ENCODE assay signal across 8 cellular contexts in the genomic region with DNA sequence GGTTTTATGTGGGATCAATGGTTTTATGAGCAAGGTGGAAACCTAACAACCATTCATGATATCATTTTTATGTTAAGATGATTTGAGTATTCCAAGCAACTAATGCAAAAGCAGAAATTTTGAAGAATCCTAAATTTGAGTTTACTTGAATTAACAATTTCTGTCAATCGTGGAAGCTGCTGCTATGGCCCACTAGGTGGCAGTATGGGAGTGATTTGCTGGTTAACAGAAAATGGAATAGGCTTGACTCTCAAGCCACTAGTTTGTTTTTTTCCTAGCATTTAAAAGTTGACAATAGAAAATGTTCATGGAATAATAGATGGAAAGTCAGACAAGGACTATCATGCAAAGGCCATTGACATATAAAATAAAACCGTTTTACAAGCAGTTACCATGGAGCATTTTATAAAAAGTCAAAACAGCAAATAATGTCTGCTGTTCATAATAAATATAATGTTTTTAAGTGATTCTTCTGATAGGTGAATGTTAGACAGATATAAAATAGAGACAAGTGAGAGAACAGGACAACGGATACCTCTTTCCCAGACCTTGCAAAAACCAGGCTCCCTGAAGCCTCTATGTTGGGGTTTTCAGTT. TPM values are rescaled to one million over a fixed set of nuclear protein-coding genes. Genes with fewer than 3 reads are reported as not detected.
A peak's percentile ranks its signal among the peaks of the same experiment; 100 is the strongest.
DNase-seq lines count a peak whose midpoint lies in the region; ATAC-seq and TF ChIP-seq lines count a peak whose summit lies in the region.

No MANE protein-coding gene starts in this region.

- H3K4me1 ChIP-seq in upper lobe of right lung: no peaks in the 10 kb centered on the region

- H3K27me3 Mint-ChIP-seq in CD14-positive monocyte (ENCODE audit: low read depth in 3 of 3) (peaks cover 0 to 4% (median 3%) of the 10 kb centered on the region in 3 donors), neural crest cell (ENCODE audit: low read depth) (peaks cover 14% of the 10 kb centered on the region)
- no peaks in the 10 kb centered on the region for H3K27me3 Mint-ChIP-seq in activated CD8-positive, alpha-beta T cell treated with anti-CD3 and anti-CD28 coated beads for 36 hours

- H3K4me3 ChIP-seq in upper lobe of right lung: no peak overlapping the region

- CTCF ChIA-PET in activated CD8-positive, alpha-beta T cell treated with anti-CD3 and anti-CD28 coated beads for 36 hours (lab: Charles Lee): interaction anchor here (0.9 to 2.3 kb wide), 17 partner anchors 9 to 549 kb away, joined by 3 to 33 read pairs (median 4); no protein-coding TSS in a partner anchor

- ATAC-seq in GM21381 (IDR thresholded peaks at IDR 0.05; ENCODE audit: unreplicated experiment): peak; percentile 55
- ATAC-seq in activated CD8-positive, alpha-beta T cell treated with anti-CD3 and anti-CD28 coated beads for 36 hours: peak; percentile 39
- peak; percentile 62 for ATAC-seq in upper lobe of right lung
- ATAC-seq in GM18868 (IDR thresholded peaks at IDR 0.05; ENCODE audit: unreplicated experiment): no peak

- no peaks in the 10 kb centered on the region for H3K4me1 Mint-ChIP-seq in CD14-positive monocyte
- no peaks in the 10 kb centered on the region for H3K4me1 Mint-ChIP-seq in activated CD8-positive, alpha-beta T cell treated with anti-CD3 and anti-CD28 coated beads for 36 hours (ENCODE audit: low read depth)
- no peaks in the 10 kb centered on the region for H3K4me1 Mint-ChIP-seq in neural crest cell

- no peak overlapping the region for H3K27ac ChIP-seq in upper lobe of right lung

- no peak for TF ChIP-seq POLR2A in erythroblast (IDR thresholded peaks at IDR 0.05; ENCODE audit: low read length)

- H3K36me3 Mint-ChIP-seq in CD14-positive monocyte (no peaks in the 10 kb centered on the region), neural crest cell (ENCODE audit: low read depth) (no peaks in the 10 kb centered on the region)
- no peaks in the 10 kb centered on the region for H3K36me3 Mint-ChIP-seq in activated CD8-positive, alpha-beta T cell treated with anti-CD3 and anti-CD28 coated beads for 36 hours (ENCODE audit: low read depth)

- POLR2A ChIA-PET in activated CD8-positive, alpha-beta T cell treated with anti-CD3 and anti-CD28 coated beads for 36 hours (lab: Charles Lee): no interaction called here

- DNase-seq in CD14-positive monocyte (ENCODE audit: low spot score) (no peak), NCI-H446 treated with DMSO at 0.1 percent for 48 hours (lab: John Stamatoyannopoulos, UW) (peak; percentile 13), erythroblast (lab: John Stamatoyannopoulos, UW) (peak; percentile 63 to 77), neural crest cell (ENCODE audit: low read depth, low spot score) (peak; percentile 18), upper lobe of right lung (no peak)
- peak; percentile 68 for DNase-seq in activated CD8-positive, alpha-beta T cell treated with anti-CD3 and anti-CD28 coated beads for 36 hours

- intact Hi-C loops in CD14-positive monocyte (cut with micrococcal nuclease) (loop anchor here in 1 of 2 donors (10.0 kb wide), 1 partner anchor 522 kb away; no protein-coding TSS in a partner anchor), upper lobe of right lung (cut with DNase I) (no loop called here)
- intact Hi-C loops in activated CD8-positive, alpha-beta T cell treated with anti-CD3 and anti-CD28 coated beads for 36 hours (cut with micrococcal nuclease): loop anchor here (1.0 to 2.0 kb wide), 2 partner anchors 376 to 520 kb away; no protein-coding TSS in a partner anchor

- H3K9me3 ChIP-seq in upper lobe of right lung: no peaks in the 10 kb centered on the region

- H3K27me3 ChIP-seq in upper lobe of right lung: no peaks in the 10 kb centered on the region

- no peaks in the 10 kb centered on the region for H3K36me3 ChIP-seq in upper lobe of right lung

- H3K27ac Mint-ChIP-seq in CD14-positive monocyte: no peak overlapping the region
- no peak overlapping the region for H3K27ac Mint-ChIP-seq in activated CD8-positive, alpha-beta T cell treated with anti-CD3 and anti-CD28 coated beads for 36 hours
- H3K27ac Mint-ChIP-seq in neural crest cell (ENCODE audit: unreplicated experiment): no peak overlapping the region

- H3K4me3 Mint-ChIP-seq in CD14-positive monocyte (no peak overlapping the region), neural crest cell (no peak overlapping the region)
- H3K4me3 Mint-ChIP-seq in activated CD8-positive, alpha-beta T cell treated with anti-CD3 and anti-CD28 coated beads for 36 hours: no peak overlapping the region

- TF ChIP-seq CTCF in CD14-positive monocyte (IDR thresholded peaks at IDR 0.05): peak; percentile 84
- TF ChIP-seq CTCF in activated CD8-positive, alpha-beta T cell treated with anti-CD3 and anti-CD28 coated beads for 36 hours (IDR thresholded peaks at IDR 0.05): peak; percentile 90
- TF ChIP-seq CTCF in neural crest cell (conservative IDR thresholded peaks at IDR 0.05): peak; percentile 98
- peak; percentile 90 for TF ChIP-seq CTCF in upper lobe of right lung (IDR thresholded peaks at IDR 0.05)

- no peaks in the 10 kb centered on the region for H3K9me3 Mint-ChIP-seq in CD14-positive monocyte
- H3K9me3 Mint-ChIP-seq in activated CD8-positive, alpha-beta T cell treated with anti-CD3 and anti-CD28 coated beads for 36 hours: no peaks in the 10 kb centered on the region
- H3K9me3 Mint-ChIP-seq in neural crest cell: no peaks in the 10 kb centered on the region

RNA-seq across cellular contexts. Expression of gene TMEM200A, which starts 43.0 kb away (rescaled TPM):
- polyA plus RNA-seq in CD14-positive monocyte: not detected
- under 1 TPM; 0.20 TPM for total RNA-seq in activated CD8-positive, alpha-beta T cell treated with anti-CD3 and anti-CD28 coated beads for 36 hours
- 2.9 and 3.2 TPM in 2 replicates for total RNA-seq in neural crest cell
- total RNA-seq in upper lobe of right lung: 5.9 TPM

Comparison
In these comparisons a context has a peak if more than half of its experiments do, and no peak if none do; other contexts are left out.
1. DNase-seq: peak in NCI-H446 treated with DMSO at 0.1 percent for 48 hours (single experiment), activated CD8-positive, alpha-beta T cell treated with anti-CD3 and anti-CD28 coated beads for 36 hours (single experiment), erythroblast (2 of 2) and neural crest cell (single experiment); none in CD14-positive monocyte (single experiment) and upper lobe of right lung (single experiment).
2. Peak in every context shown above with its lines, with median percentiles within 50 percentile points of each other: CTCF ChIP-seq.